ENCODE assay signal across 8 cellular contexts in the genomic region with DNA sequence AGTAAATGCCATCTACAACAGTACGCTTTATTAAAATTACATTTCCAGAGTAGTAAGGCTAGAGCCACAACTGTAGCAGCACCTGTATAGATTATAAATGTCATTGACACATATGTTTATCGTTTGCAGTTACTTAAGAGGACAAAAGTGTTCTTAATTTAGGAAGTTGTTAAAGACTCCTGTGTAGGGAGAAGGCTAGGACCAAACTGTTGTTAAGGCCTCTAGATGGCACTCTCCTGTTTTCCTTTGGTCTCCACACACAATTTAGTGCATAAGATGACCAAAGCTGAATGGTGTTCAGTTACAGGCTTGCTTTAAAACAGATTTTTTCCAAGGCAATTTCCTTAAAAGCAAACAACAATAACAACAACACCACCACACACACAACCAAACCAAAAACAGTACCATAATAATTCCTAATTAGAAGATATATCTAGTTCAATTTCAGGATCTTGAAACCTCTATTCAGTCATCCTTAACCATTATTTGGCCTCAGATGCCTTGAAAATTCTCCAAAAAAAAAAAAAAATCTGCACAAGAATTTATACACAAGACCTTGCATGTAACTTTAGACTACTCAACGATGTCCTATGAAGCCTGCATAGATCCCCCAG. TPM values are rescaled to one million over a fixed set of nuclear protein-coding genes. Genes with fewer than 3 reads are reported as not detected.
DNase-seq lines count a peak whose midpoint lies in the region; ATAC-seq and TF ChIP-seq lines count a peak whose summit lies in the region.

No MANE protein-coding gene starts in this region.

- no peaks in the 10 kb centered on the region for H3K9me3 ChIP-seq in uterus

- no peaks in the 10 kb centered on the region for H3K27me3 ChIP-seq in uterus

- intact Hi-C loops in uterus (cut with DNase I; ENCODE audit: low total_unique reads): loop anchor here (10.0 kb wide), 1 partner anchor 235 kb away; no protein-coding TSS in a partner anchor

- ATAC-seq in HG03139 (IDR thresholded peaks at IDR 0.05; ENCODE audit: unreplicated experiment): no peak

- H3K27ac Mint-ChIP-seq in activated naive CD4-positive, alpha-beta T cell treated with anti-CD3 and anti-CD28 coated beads, Interleukin-2, amount 50 U/mL, for 24 hours: peak overlapping the region; percentile 81

- no peaks in the 10 kb centered on the region for H3K9me3 Mint-ChIP-seq in activated naive CD4-positive, alpha-beta T cell treated with anti-CD3 and anti-CD28 coated beads, Interleukin-2, amount 50 U/mL, for 24 hours

- H3K4me1 ChIP-seq in uterus: no peaks in the 10 kb centered on the region

- no peaks in the 10 kb centered on the region for H3K27me3 Mint-ChIP-seq in activated naive CD4-positive, alpha-beta T cell treated with anti-CD3 and anti-CD28 coated beads, Interleukin-2, amount 50 U/mL, for 24 hours

- H3K36me3 Mint-ChIP-seq in activated naive CD4-positive, alpha-beta T cell treated with anti-CD3 and anti-CD28 coated beads, Interleukin-2, amount 50 U/mL, for 24 hours: peaks cover 2% of the 10 kb centered on the region

- TF ChIP-seq CTCF in uterus (IDR thresholded peaks at IDR 0.05): peak; percentile 61 to 81 (median 74)

- H3K4me3 Mint-ChIP-seq in activated naive CD4-positive, alpha-beta T cell treated with anti-CD3 and anti-CD28 coated beads, Interleukin-2, amount 50 U/mL, for 24 hours: no peak overlapping the region

- TF ChIP-seq POLR2A in uterus (IDR thresholded peaks at IDR 0.05): no peak

- H3K36me3 ChIP-seq in uterus: no peaks in the 10 kb centered on the region

- no peak for DNase-seq in activated naive CD4-positive, alpha-beta T cell treated with anti-CD3 and anti-CD28 coated beads, Interleukin-2, amount 50 U/mL, for 16 hours
- peak; percentile 55 for DNase-seq in LoVo (ENCODE audit: low spot score)
- DNase-seq in RPMI7951 (ENCODE audit: low read depth): peak; percentile 68
- DNase-seq in dermis microvascular lymphatic vessel endothelial cell (ENCODE audit: low read depth in 2 of 2): peak; percentile 74 to 78
- DNase-seq in lung microvascular endothelial cell (ENCODE audit: low read depth in 2 of 2): peak; percentile 79 to 84
- peak in 1 of 2 donors; percentile 33 for DNase-seq in uterus

- H3K27ac ChIP-seq in uterus: no peak overlapping the region

- H3K4me3 ChIP-seq in uterus: no peak overlapping the region

- H3K4me1 Mint-ChIP-seq in activated naive CD4-positive, alpha-beta T cell treated with anti-CD3 and anti-CD28 coated beads, Interleukin-2, amount 50 U/mL, for 24 hours: peaks cover 14% of the 10 kb centered on the region

RNA-seq across cellular contexts. Expression of a gene that starts 42.5 kb away (rescaled TPM):
- total RNA-seq in RPMI7951 (2014; rRNA removed; shearing (Covaris generic)): 0.48 TPM in 1 of 2 replicates, not detected in the other
- not detected in 2 replicates for total RNA-seq in dermis microvascular lymphatic vessel endothelial cell
- under 0.01 TPM in 1 of 2 replicates, not detected in the other for total RNA-seq in lung microvascular endothelial cell
- 1 to 10 TPM in 2 of 4 donors, not detected in 2; 2.2 to 3.5 TPM for total RNA-seq in uterus

RNA-seq across cellular contexts. Expression of a gene that starts 50.2 kb away (rescaled TPM):
- total RNA-seq in RPMI7951 (2014; rRNA removed; shearing (Covaris generic)): not detected in 2 replicates
- not detected in 2 replicates for total RNA-seq in dermis microvascular lymphatic vessel endothelial cell
- total RNA-seq in lung microvascular endothelial cell: not detected in 2 replicates
- total RNA-seq in uterus: 1 to 10 TPM in 1 of 4 donors, not detected in 3; 1.2 TPM

RNA-seq across cellular contexts. Expression of a gene that starts 56.8 kb away (rescaled TPM):
- not detected in 2 replicates for total RNA-seq in RPMI7951 (2014; rRNA removed; shearing (Covaris generic))
- total RNA-seq in dermis microvascular lymphatic vessel endothelial cell: not detected in 2 replicates
- not detected in 2 replicates for total RNA-seq in lung microvascular endothelial cell
- total RNA-seq in uterus: not detected
